ENCODE assay signal across 9 cellular contexts in the genomic region with DNA sequence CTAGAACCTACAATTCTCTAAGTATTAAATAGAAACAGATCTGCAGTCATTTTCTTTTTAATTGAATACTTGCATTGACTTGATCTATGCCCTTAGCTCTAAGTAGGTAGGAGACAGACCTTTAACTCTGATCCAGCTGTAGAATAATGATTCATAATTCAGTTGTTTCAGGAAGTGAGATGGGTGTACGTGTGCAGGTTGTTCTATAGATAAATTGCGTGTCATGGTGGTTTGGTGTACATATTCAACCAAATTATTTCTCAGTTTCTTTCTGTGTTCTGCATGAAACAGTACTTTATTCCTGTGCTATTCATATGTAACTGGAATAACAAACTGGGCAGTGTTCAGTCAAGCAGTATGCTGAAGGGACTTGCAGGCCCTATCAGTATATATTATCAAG. TPM values are rescaled to one million over a fixed set of nuclear protein-coding genes. Genes with fewer than 3 reads are reported as not detected.
DNase-seq lines count a peak whose midpoint lies in the region; ATAC-seq and TF ChIP-seq lines count a peak whose summit lies in the region.
"Had no signal": no experiment of that assay in that cellular context is flagged by ENCODE, and none has a peak within 500 bp of the region (broad histone marks: within the 10 kb centered on the region; RNA-seq: fewer than 3 reads in every experiment).

No MANE protein-coding gene starts in this region.

- no peak overlapping the region for H3K9ac ChIP-seq in MM.1S (ENCODE audit: low read length)

- ATAC-seq in GM18909 (IDR thresholded peaks at IDR 0.05; ENCODE audit: poor library complexity, unreplicated experiment) (peak; percentile 69), HG02623 (IDR thresholded peaks at IDR 0.05; ENCODE audit: unreplicated experiment) (peak; percentile 39), HG03457 (IDR thresholded peaks at IDR 0.05; ENCODE audit: unreplicated experiment) (peak; percentile 44), left ventricle myocardium superior (no peak)

- no TSS peak for BruUV-seq in A673 (replicated peaks; lab: Mats Ljungman, UMichigan)

- H4K20me1 ChIP-seq in MM.1S (ENCODE audit: insufficient read depth, low read length) = no peaks in the 10 kb centered on the region

- no peaks in the 10 kb centered on the region for H3K9me3 ChIP-seq in MM.1S (replicated peaks; ENCODE audit: insufficient read depth, low read length)
- peaks cover 4% of the 10 kb centered on the region for H3K9me3 ChIP-seq in A673 (ENCODE audit: low read depth, low read length, poor library complexity, severe bottlenecking)

- peak; percentile 8 for DNase-seq in CD1c-positive myeloid dendritic cell (ENCODE audit: extremely low spot score)
- no peak for DNase-seq in MM.1S
- no peak for DNase-seq in A673 (ENCODE audit: low spot score)
- DNase-seq in NCI-H510A treated with DMSO at 0.1 percent for 48 hours (lab: John Stamatoyannopoulos, UW) = no peak
- no peak for DNase-seq in left ventricle myocardium superior
- DNase-seq: activated CD8-positive, alpha-beta memory T cell treated with anti-CD3 and anti-CD28 coated beads, Interleukin-2, amount 50 U/mL, for 48 hours had no signal

- CTCF ChIA-PET in A673 (lab: Charles Lee) = interaction anchor here (0.6 kb wide), 1 partner anchor 1584 kb away, joined by 8 read pairs; no protein-coding TSS in a partner anchor

- H3K79me2 ChIP-seq in MM.1S (ENCODE audit: low read length) = no peaks in the 10 kb centered on the region

- H3K9me2 ChIP-seq in MM.1S (replicated peaks; ENCODE audit: insufficient read depth, low read length) = no peaks in the 10 kb centered on the region

- intact Hi-C loops in A673 (cut with micrococcal nuclease; ENCODE audit: unreplicated experiment) = no loop called here
- intact Hi-C loops in left ventricle myocardium superior (cut with micrococcal nuclease) = no loop called here

- H3K27me3 ChIP-seq in MM.1S (replicated peaks; ENCODE audit: insufficient read depth, low read length) (no peaks in the 10 kb centered on the region), A673 (replicated peaks; ENCODE audit: insufficient read depth, low read depth, low read length, poor library complexity) (no peaks in the 10 kb centered on the region)

- no peaks in the 10 kb centered on the region for H3F3A ChIP-seq in MM.1S (ENCODE audit: insufficient read depth, low read length)

- no peaks in the 10 kb centered on the region for H3K36me3 ChIP-seq in MM.1S (replicated peaks; ENCODE audit: insufficient read depth, low read length)
- H3K36me3 ChIP-seq in A673 (ENCODE audit: insufficient read depth, low read length, poor library complexity, severe bottlenecking) = no peaks in the 10 kb centered on the region

- H3K27ac ChIP-seq in MM.1S (ENCODE audit: low read length) = no peak overlapping the region
- H3K27ac ChIP-seq in A673 (ENCODE audit: low read depth, low read length, poor library complexity, severe bottlenecking) = no peak overlapping the region

- no peaks in the 10 kb centered on the region for H3K4me1 ChIP-seq in MM.1S (ENCODE audit: low read length)
- H3K4me1 ChIP-seq in A673 (ENCODE audit: insufficient read depth, low read length, poor library complexity, severe bottlenecking) = peaks cover 6% of the 10 kb centered on the region

- POLR2A ChIA-PET in A673 (lab: Charles Lee; ENCODE audit: low non-redundant PET) = no interaction called here

- no peak overlapping the region for H3K4me2 ChIP-seq in MM.1S (ENCODE audit: low read depth, low read length)

- no peak for TF ChIP-seq CTCF in MM.1S (IDR thresholded peaks at IDR 0.05; ENCODE audit: low read length)
- TF ChIP-seq CTCF in A673 (conservative IDR thresholded peaks at IDR 0.05; ENCODE audit: low read depth, low read length) = no peak

- H3K4me3 ChIP-seq in MM.1S (ENCODE audit: low read length) = no peak overlapping the region
- no peak overlapping the region for H3K4me3 ChIP-seq in A673 (ENCODE audit: low read depth, low read length, poor library complexity, severe bottlenecking)

- H2AFZ ChIP-seq in MM.1S (ENCODE audit: low read length) = no peak overlapping the region

RNA-seq across cellular contexts. Expression of a gene that starts 34.3 kb away (rescaled TPM):
- total RNA-seq in A673 (2021) = 0.71 and 1.1 TPM in 2 replicates
- total RNA-seq in left ventricle myocardium superior = 0.92 TPM
